1 cellular context compared by ENCODE assay signal in genomic region chr10:33306126-33306525, GRCh38.
TF ChIP-seq lines count a peak whose summit lies in the region.

No MANE protein-coding gene starts in this region.

TF ChIP-seq in A549, 52 proteins besides CTCF, POLR2A, EP300 and RAD21 (continued from another document):
- TF ChIP-seq POLR2AphosphoS2 (conservative IDR thresholded peaks at IDR 0.05; ENCODE audit: low read length) (no peak), ELK1 (IDR thresholded peaks at IDR 0.05; ENCODE audit: low read depth, low read length) (no peak), HDAC2 (IDR thresholded peaks at IDR 0.05) (no peak), PHF8 (IDR thresholded peaks at IDR 0.05; ENCODE audit: borderline replicate concordance, low read depth) (no peak), BCL3 (IDR thresholded peaks at IDR 0.05) (no peak), ZFP36 (IDR thresholded peaks at IDR 0.05; ENCODE audit: borderline replicate concordance, partially characterized antibody) (no peak), MAZ (IDR thresholded peaks at IDR 0.05; ENCODE audit: borderline replicate concordance, low read depth, low read length) (no peak), ZSCAN20 (CRISPR knock-in tag; IDR thresholded peaks at IDR 0.05) (no peak), RFX5 (IDR thresholded peaks at IDR 0.05) (no peak), ATOH8 (CRISPR knock-in tag; IDR thresholded peaks at IDR 0.05; ENCODE audit: low read depth) (no peak)
